In genomic region chr2:7795358-7796199, GRCh38 we compare ENCODE assay signal across 12 cellular contexts.
DNase-seq lines count a peak whose midpoint lies in the region; ATAC-seq and TF ChIP-seq lines count a peak whose summit lies in the region.
"Had no signal": no experiment of that assay in that cellular context is flagged by ENCODE, and none has a peak within 500 bp of the region (broad histone marks: within the 10 kb centered on the region; RNA-seq: fewer than 3 reads in every experiment).

No MANE protein-coding gene starts in this region.

- H3K4me3 ChIP-seq in lower lobe of right lung: peak overlapping the region; percentile 25
- H3K4me3 ChIP-seq in esophagus muscularis mucosa: no peak overlapping the region
- H3K4me3 ChIP-seq: colonic mucosa had no signal

- H3K27ac ChIP-seq in lower lobe of right lung: peak overlapping the region; percentile 56
- peak overlapping the region in 2 of 4 donors; percentile 1 to 8 for H3K27ac ChIP-seq in esophagus muscularis mucosa (replicated peaks in 1 of 4)
- H3K27ac ChIP-seq in H9 (ENCODE audit: insufficient read length, low read depth, low read length): no peak overlapping the region
- H3K27ac ChIP-seq: colonic mucosa had no signal

- H2BK20ac ChIP-seq in H9 (ENCODE audit: low read depth, low read length, poor library complexity, severe bottlenecking): no peak overlapping the region

- H2BK15ac ChIP-seq in H9 (ENCODE audit: low read depth, low read length): no peak overlapping the region

- H3K9me3 Mint-ChIP-seq in H9: peaks cover 8 to 17% of the 10 kb centered on the region in 2 experiments

- H3K9me3 ChIP-seq in T-helper 17 cell (ENCODE audit: control insufficient read depth, low read length, poor library complexity, severe bottlenecking) (no peaks in the 10 kb centered on the region), lower lobe of right lung (no peaks in the 10 kb centered on the region), esophagus muscularis mucosa (no peaks in the 10 kb centered on the region), H9 (ENCODE audit: control insufficient read depth, low read depth, low read length) (no peaks in the 10 kb centered on the region)
- H3K9me3 ChIP-seq: colonic mucosa had no signal

- no peak overlapping the region for H3K23ac ChIP-seq in H9 (ENCODE audit: insufficient read length, low read depth, low read length)

- peak; percentile 95 for DNase-seq in DMS79 treated with DMSO at 0.1 percent for 48 hours (lab: John Stamatoyannopoulos, UW)
- peak; percentile 28 for DNase-seq in NCI-H1092 (lab: John Stamatoyannopoulos, UW)
- no peak for DNase-seq in T-helper 17 cell
- no peak for DNase-seq in lower lobe of right lung
- no peak for DNase-seq in activated naive CD4-positive, alpha-beta T cell treated with Interleukin-2 at 50 U/mL for 16 hours
- DNase-seq in esophagus muscularis mucosa (ENCODE audit: extremely low spot score): no peak
- DNase-seq in H9: no peak
- DNase-seq: activated CD4-positive, alpha-beta T cell treated with anti-CD3 and anti-CD28 coated beads for 48 hours; colonic mucosa; NCI-H446; stimulated activated naive CD8-positive, alpha-beta T cell treated with anti-CD3 and anti-CD28 coated beads, Interleukin-15, Interleukin-2, amounts not matched to agents 100 U/mL and 50 U/mL, for 24 hours had no signal

- H3K4me3 Mint-ChIP-seq in T-helper 17 cell (peak overlapping the region; percentile 64), H9 (no peak overlapping the region)

- H3K4me2 ChIP-seq in H9 (ENCODE audit: insufficient read depth, insufficient read length, low read length): no peak overlapping the region

- no peak for TF ChIP-seq POLR2A in esophagus muscularis mucosa (IDR thresholded peaks at IDR 0.05; ENCODE audit: low read depth)

- no peak overlapping the region for H2AK5ac ChIP-seq in H9 (ENCODE audit: insufficient read length, low read length)

- no peak for TF ChIP-seq EP300 in esophagus muscularis mucosa (IDR thresholded peaks at IDR 0.05)

- no peak overlapping the region for H2BK12ac ChIP-seq in H9 (ENCODE audit: insufficient read length, low read depth, low read length)

- no peaks in the 10 kb centered on the region for H3K79me1 ChIP-seq in H9 (ENCODE audit: insufficient read depth, low read depth, low read length, poor library complexity, severe bottlenecking)

- no peaks in the 10 kb centered on the region for H3K79me2 ChIP-seq in H9 (ENCODE audit: insufficient read depth, low read length)

- 31% methylated on average over 5 of the region's 5 CpGs for WGBS in esophagus muscularis mucosa
- WGBS in H9 (ENCODE audit: extremely low coverage, insufficient read length, low lambda C conversion rate): no CpG with 5 or more reads among the region's 5 CpGs

- no peak for ATAC-seq in T-helper 17 cell
- peak; percentile 69 to 70 for ATAC-seq in lower lobe of right lung
- no peak for ATAC-seq in GM19023 (IDR thresholded peaks at IDR 0.05; ENCODE audit: unreplicated experiment)
- ATAC-seq: stimulated activated naive CD8-positive, alpha-beta T cell treated with anti-CD3 and anti-CD28 coated beads, Interleukin-15, Interleukin-2, amounts not matched to agents 100 U/mL and 50 U/mL, for 24 hours had no signal

- H3K27me3 Mint-ChIP-seq in T-helper 17 cell: peaks cover 4% of the 10 kb centered on the region
- peaks cover 2% of the 10 kb centered on the region for H3K27me3 Mint-ChIP-seq in H9 (ENCODE audit: low read depth)

- no peak overlapping the region for H3K4ac ChIP-seq in H9 (ENCODE audit: low read depth, low read length)

- no peak overlapping the region for H4K5ac ChIP-seq in H9 (ENCODE audit: insufficient read length, low read depth, low read length)

- intact Hi-C loops in lower lobe of right lung (cut with DNase I) (no loop called here), esophagus muscularis mucosa (cut with DNase I) (no loop called here)

- H3K4me1 ChIP-seq in lower lobe of right lung (peaks cover 15% of the 10 kb centered on the region), esophagus muscularis mucosa (peaks cover 0 to 33% (median 19%) of the 10 kb centered on the region in 4 donors), H9 (ENCODE audit: insufficient read depth, low read length) (no peaks in the 10 kb centered on the region)
- H3K4me1 ChIP-seq: colonic mucosa had no signal

- no peak overlapping the region for H3K14ac ChIP-seq in H9 (ENCODE audit: insufficient read depth, low read length)

- no peak overlapping the region for H3T11ph ChIP-seq in H9 (ENCODE audit: low read length)

- H3K4me1 Mint-ChIP-seq in T-helper 17 cell: no peaks in the 10 kb centered on the region
- no peaks in the 10 kb centered on the region for H3K4me1 Mint-ChIP-seq in H9

- H3K27ac Mint-ChIP-seq in T-helper 17 cell (no peak overlapping the region), H9 (no peak overlapping the region)

- H3K9ac ChIP-seq in H9 (ENCODE audit: extremely low read depth, insufficient read length, low read length): no peak overlapping the region

- no peak overlapping the region for H3K56ac ChIP-seq in H9 (ENCODE audit: insufficient read length, low read depth, low read length)

- no peak overlapping the region for H4K8ac ChIP-seq in H9 (replicated peaks; ENCODE audit: insufficient read length, low read depth, low read length)

- H4K20me1 ChIP-seq in H9 (ENCODE audit: control insufficient read depth, insufficient read depth, insufficient read length): no peaks in the 10 kb centered on the region

- H2BK120ac ChIP-seq in H9 (ENCODE audit: low read depth, low read length, poor library complexity, severe bottlenecking): no peak overlapping the region

- no peak overlapping the region for H2BK5ac ChIP-seq in H9 (ENCODE audit: insufficient read length, low read length)

- H3K27me3 ChIP-seq in lower lobe of right lung (ENCODE audit: low read depth): no peaks in the 10 kb centered on the region
- no peaks in the 10 kb centered on the region for H3K27me3 ChIP-seq in esophagus muscularis mucosa
- no peaks in the 10 kb centered on the region for H3K27me3 ChIP-seq in H9 (ENCODE audit: insufficient read depth, low read length)
- H3K27me3 ChIP-seq: colonic mucosa had no signal

- TF ChIP-seq CTCF in lower lobe of right lung (IDR thresholded peaks at IDR 0.05): no peak
- no peak for TF ChIP-seq CTCF in esophagus muscularis mucosa (IDR thresholded peaks at IDR 0.05)
- no peak for TF ChIP-seq CTCF in H9 (conservative IDR thresholded peaks at IDR 0.05)

- H3K18ac ChIP-seq in H9 (ENCODE audit: insufficient read length, low read depth, low read length): no peak overlapping the region

- H3K23me2 ChIP-seq in H9 (ENCODE audit: insufficient read length, low read depth, low read length, poor library complexity, severe bottlenecking): no peaks in the 10 kb centered on the region

- H3K36me3 Mint-ChIP-seq in T-helper 17 cell (ENCODE audit: low read depth) (peaks cover 2% of the 10 kb centered on the region), H9 (ENCODE audit: insufficient read depth in 1 of 3, low read depth in 3 of 3) (peaks cover 7 to 17% (median 13%) of the 10 kb centered on the region in 3 experiments)

- no peak overlapping the region for H4K91ac ChIP-seq in H9 (ENCODE audit: insufficient read length, low read depth, low read length)

- no peak overlapping the region for H2AFZ ChIP-seq in H9 (ENCODE audit: low read length)

- H3K36me3 ChIP-seq in lower lobe of right lung: no peaks in the 10 kb centered on the region
- no peaks in the 10 kb centered on the region for H3K36me3 ChIP-seq in esophagus muscularis mucosa
- H3K36me3 ChIP-seq: colonic mucosa had no signal

Comparison
In these comparisons a context has a peak if more than half of its experiments do, and no peak if none do; other contexts are left out.
1. DNase-seq: peak in DMS79 treated with DMSO at 0.1 percent for 48 hours (single experiment) and NCI-H1092 (single experiment); none in T-helper 17 cell (0 of 3), lower lobe of right lung (single experiment), activated naive CD4-positive, alpha-beta T cell treated with Interleukin-2 at 50 U/mL for 16 hours (single experiment), esophagus muscularis mucosa (single experiment) and H9 (single experiment).
2. ATAC-seq: peak in lower lobe of right lung (2 of 2); none in T-helper 17 cell (single experiment) and GM19023 (single experiment).